ENCODE assay signal across 19 cellular contexts in the genomic region with DNA sequence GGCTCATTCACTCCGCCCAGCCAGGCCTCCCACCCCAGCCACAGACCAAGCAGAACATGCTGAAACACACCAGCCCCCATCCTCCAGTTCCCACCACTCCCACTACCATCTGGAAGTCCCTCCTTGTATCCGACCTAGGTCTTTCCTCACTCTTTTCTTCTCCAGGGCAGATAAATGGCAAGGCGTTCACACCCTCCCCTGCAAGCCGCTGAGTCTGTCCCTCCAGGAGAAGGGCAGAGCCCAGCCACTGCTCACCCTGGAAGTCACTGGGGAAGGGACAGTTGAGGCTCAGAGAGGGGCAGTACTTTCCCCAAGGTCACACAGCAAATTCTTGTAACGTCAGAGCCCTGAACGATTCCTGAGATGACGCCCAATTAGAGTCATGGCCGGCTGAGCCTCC.
"Had no signal": no experiment of that assay in that cellular context is flagged by ENCODE, and none has a peak within 500 bp of the region (broad histone marks: within the 10 kb centered on the region; RNA-seq: fewer than 3 reads in every experiment).

No MANE protein-coding gene starts in this region.

- H3K9me3 ChIP-seq: left ventricle myocardium inferior, ovary, right atrium auricular region, spleen, tibial nerve, uterus had no signal

- H3K4me2 ChIP-seq: hepatocyte, neural progenitor cell had no signal

- H3K9ac ChIP-seq: neural progenitor cell had no signal

- H3K36me3 ChIP-seq: left ventricle myocardium inferior, neural progenitor cell, ovary, right atrium auricular region, spleen, tibial nerve, uterus had no signal

- H3K4me3 ChIP-seq: hepatocyte, left ventricle myocardium inferior, lung, neural progenitor cell, ovary, right atrium auricular region, spleen, tibial nerve, uterus had no signal

- H3K27ac ChIP-seq: hepatocyte, left ventricle myocardium inferior, neural progenitor cell, ovary, right atrium auricular region, spleen, tibial nerve, uterus had no signal

- H2AFZ ChIP-seq: hepatocyte, neural progenitor cell had no signal

- H3K4me1 ChIP-seq: left ventricle myocardium inferior, neural progenitor cell, right atrium auricular region, spleen, tibial nerve, uterus had no signal

- H3K27me3 ChIP-seq: hepatocyte, ovary, right atrium auricular region, uterus had no signal

- FAIRE-seq: small intestine had no signal

- ATAC-seq: natural killer cell; sciatic nerve; stimulated activated effector memory CD8-positive, alpha-beta T cell treated with anti-CD3 and anti-CD28 coated beads, Interleukin-12 subunit alpha, Interleukin-12 subunit beta, amount 100 ng/mL, for 72 hours had no signal

- DNase-seq: islet precursor cell; left ventricle myocardium inferior; mesendoderm; naive B cell; natural killer cell; nephron progenitor cell; ovary; small intestine; spleen; stimulated activated CD4-positive, alpha-beta T cell treated with anti-CD3 and anti-CD28 coated beads, Interleukin-4, amount 100 ng/mL, for 24 hours; stimulated activated naive CD4-positive, alpha-beta T cell; uterus had no signal

- H3K79me2 ChIP-seq: hepatocyte had no signal
